ENCODE assay signal across 16 cellular contexts in genomic region chr14:51619551-51619950, GRCh38. TPM values are rescaled to one million over a fixed set of nuclear protein-coding genes. Genes with fewer than 3 reads are reported as not detected.
A peak's percentile ranks its signal among the peaks of the same experiment; 100 is the strongest.
DNase-seq lines count a peak whose midpoint lies in the region; ATAC-seq and TF ChIP-seq lines count a peak whose summit lies in the region.
"Had no signal": no experiment of that assay in that cellular context is flagged by ENCODE, and none has a peak within 500 bp of the region (broad histone marks: within the 10 kb centered on the region; RNA-seq: fewer than 3 reads in every experiment).

No MANE protein-coding gene starts in this region.

- H4K91ac ChIP-seq in IMR-90 (ENCODE audit: insufficient read depth, low read depth, low read length) = peak overlapping the region; percentile 5; the same call in 1 of the 2 replicates
- H4K91ac ChIP-seq in mesenchymal stem cell (ENCODE audit: low read length) = no peak overlapping the region

- TF ChIP-seq RAD21 in IMR-90 (IDR thresholded peaks at IDR 0.05; ENCODE audit: low read length) = no peak

- H3K23ac ChIP-seq in IMR-90 (ENCODE audit: low read depth, low read length) = peak overlapping the region; percentile 54; the same call in 1 of the 2 replicates
- no peak overlapping the region for H3K23ac ChIP-seq in mesenchymal stem cell (ENCODE audit: low read length in 2 of 2)

- peak; percentile 33 for ATAC-seq in IMR-90 (ENCODE audit: low read depth)
- no peak for ATAC-seq in HG03342 (IDR thresholded peaks at IDR 0.05; ENCODE audit: unreplicated experiment)
- ATAC-seq: GM23338, HCT116 had no signal

- no peak for TF ChIP-seq POLR2A in IMR-90 (IDR thresholded peaks at IDR 0.05; ENCODE audit: low read depth, low read length)

- H2AK5ac ChIP-seq in IMR-90 (ENCODE audit: low read depth, low read length) = no peak overlapping the region
- peak overlapping the region; percentile 81 for H2AK5ac ChIP-seq in mesenchymal stem cell (ENCODE audit: low read length, severe bottlenecking)

- CTCF ChIA-PET in IMR-90 (lab: Yijun Ruan, JAX) = interaction anchor here (0.6 to 1.1 kb wide), 2 partner anchors 57 to 208 kb away, joined by 3 read pairs; no protein-coding TSS in a partner anchor

- no peak overlapping the region for H2AK9ac ChIP-seq in IMR-90 (replicated peaks; ENCODE audit: low read depth, low read length, poor library complexity)

- 0 out of 4 replicates have a peak overlapping the region, but pooled peaks of 1 of the 2 experiments have one; percentile 15 for H4K8ac ChIP-seq in IMR-90 (ENCODE audit: low read depth in 2 of 2, low read length in 2 of 2)
- H4K8ac ChIP-seq in mesenchymal stem cell (ENCODE audit: low read length) = no peak overlapping the region

- H3K9me3 ChIP-seq in IMR-90 (ENCODE audit: control insufficient read depth, insufficient read depth, low read length) (no peaks in the 10 kb centered on the region), mesenchymal stem cell (ENCODE audit: control insufficient read depth, low read length) (no peaks in the 10 kb centered on the region)
- H3K9me3 ChIP-seq: Caco-2 had no signal

- H3K18ac ChIP-seq in IMR-90 (ENCODE audit: low read depth, low read length) (peak overlapping the region; percentile 57), mesenchymal stem cell (ENCODE audit: low read depth in 1 of 2, low read length in 2 of 2) (no peak overlapping the region)

- H3K36me3 ChIP-seq in IMR-90 (ENCODE audit: control insufficient read depth, insufficient read depth, low read length) (no peaks in the 10 kb centered on the region), mesenchymal stem cell (ENCODE audit: control insufficient read depth in 1 of 2, insufficient read depth in 2 of 2, low read depth in 1 of 2, low read length in 2 of 2) (no peaks in the 10 kb centered on the region)

- H4K5ac ChIP-seq in IMR-90 (ENCODE audit: low read depth, low read length) = peak overlapping the region; percentile 26; the same call in 1 of the 2 replicates

- peak overlapping the region; percentile 28 for H2BK20ac ChIP-seq in IMR-90 (ENCODE audit: low read depth, low read length)

- dilution Hi-C loops in IMR-90 (cut with HindIII; ENCODE audit: low sequenced_read_pairs, unreplicated experiment) = no loop called here

- H3K9ac ChIP-seq in IMR-90 (ENCODE audit: low read depth, low read length) = no peak overlapping the region
- H3K9ac ChIP-seq in mesenchymal stem cell (ENCODE audit: low read length) = no peak overlapping the region

- peak overlapping the region; percentile 15; the same call in 1 of the 2 replicates for H3K14ac ChIP-seq in IMR-90 (replicated peaks; ENCODE audit: low read depth, low read length)
- H3K14ac ChIP-seq in mesenchymal stem cell (ENCODE audit: low read length in 2 of 2) = no peak overlapping the region

- POLR2A ChIA-PET in IMR-90 (lab: Charles Lee; ENCODE audit: unreplicated experiment) = no interaction called here

- in situ Hi-C loops in IMR-90 (cut with MboI; ENCODE audit: low sequenced_read_pairs) = no loop called here

- no TSS peak for BruUV-seq in IMR-90 (replicated peaks; lab: Mats Ljungman, UMichigan)

- H2BK5ac ChIP-seq in IMR-90 (ENCODE audit: low read depth, low read length, poor library complexity, severe bottlenecking) (peak overlapping the region; percentile 35), mesenchymal stem cell (ENCODE audit: low read depth, low read length, poor library complexity, severe bottlenecking) (no peak overlapping the region)

- no peak overlapping the region for H3K56ac ChIP-seq in IMR-90 (ENCODE audit: extremely low read depth, insufficient read depth, low read length)

- H2BK15ac ChIP-seq in IMR-90 (ENCODE audit: low read depth, low read length) = peak overlapping the region; percentile 43; the same call in 1 of the 3 replicates
- H2BK15ac ChIP-seq in mesenchymal stem cell (ENCODE audit: low read depth, poor library complexity, severe bottlenecking) = no peak overlapping the region

- H3K4me3 ChIP-seq in IMR-90 (ENCODE audit: insufficient read depth, low read depth, low read length) (no peak overlapping the region), choroid plexus epithelial cell (ENCODE audit: low read depth, low read length) (no peak overlapping the region), mesenchymal stem cell (ENCODE audit: insufficient read depth in 1 of 2, low read depth in 1 of 2, low read length in 2 of 2) (no peak overlapping the region)
- H3K4me3 ChIP-seq: GM23338 had no signal

- H3K4ac ChIP-seq in IMR-90 (ENCODE audit: low read depth, low read length) (peak overlapping the region; percentile 37; the same call in 1 of the 2 replicates), mesenchymal stem cell (ENCODE audit: low read depth in 1 of 2, low read length in 2 of 2) (no peak overlapping the region)

- no peaks in the 10 kb centered on the region for H3K27me3 ChIP-seq in IMR-90 (ENCODE audit: control insufficient read depth, insufficient read depth, low read length)
- no peaks in the 10 kb centered on the region for H3K27me3 ChIP-seq in mesenchymal stem cell (ENCODE audit: control insufficient read depth in 1 of 2, insufficient read depth in 1 of 2, low read length in 2 of 2)

- intact Hi-C loops in IMR-90 (cut with micrococcal nuclease) = loop anchor here (2.0 kb wide), 1 partner anchor 19 kb away; no protein-coding TSS in a partner anchor

- no peak overlapping the region for H3K27ac ChIP-seq in IMR-90 (ENCODE audit: insufficient read depth, low read length)
- H3K27ac ChIP-seq in mesenchymal stem cell (ENCODE audit: low read length, poor library complexity, severe bottlenecking) = no peak overlapping the region
- H3K27ac ChIP-seq: C4-2B had no signal

- peaks cover 22% of the 10 kb centered on the region for H3K4me1 ChIP-seq in IMR-90 (ENCODE audit: control insufficient read depth, insufficient read depth, low read length)
- peaks cover 3% of the 10 kb centered on the region for H3K4me1 ChIP-seq in mesenchymal stem cell (ENCODE audit: control insufficient read depth, insufficient read depth, low read depth, low read length)

- H2BK12ac ChIP-seq in mesenchymal stem cell (ENCODE audit: low read length in 2 of 2) = no peak overlapping the region

- H3K79me1 ChIP-seq in IMR-90 (ENCODE audit: low read depth in 1 of 2, low read length in 2 of 2) = peaks cover 5 to 6% of the 10 kb centered on the region in 2 experiments
- H3K79me1 ChIP-seq in mesenchymal stem cell (replicated peaks; ENCODE audit: low read length, poor library complexity, severe bottlenecking) = peaks cover 3% of the 10 kb centered on the region

- H4K20me1 ChIP-seq in IMR-90 (ENCODE audit: insufficient read depth, low read length) = no peaks in the 10 kb centered on the region

- no peak overlapping the region for H2AFZ ChIP-seq in IMR-90 (replicated peaks; ENCODE audit: low read length, poor library complexity)
- no peak overlapping the region for H2AFZ ChIP-seq in mesenchymal stem cell (ENCODE audit: low read depth, low read length)
- H2AFZ ChIP-seq: GM23338 had no signal

- no CpG with 5 or more reads among the region's 4 CpGs for WGBS in IMR-90 (ENCODE audit: extremely low coverage in 2 of 2, insufficient read length in 1 of 2), 2 experiments
- WGBS in mesenchymal stem cell = 76% methylated on average over 4 of the region's 4 CpGs

- H2BK120ac ChIP-seq in IMR-90 (ENCODE audit: low read depth, low read length) (peak overlapping the region; percentile 32; the same call in 1 of the 2 replicates), mesenchymal stem cell (ENCODE audit: low read depth, low read length) (no peak overlapping the region)

- DNase-seq in IMR-90 = peak; percentile 73
- peak; percentile 37 for DNase-seq in choroid plexus epithelial cell (ENCODE audit: low read depth)
- no peak for DNase-seq in mesenchymal stem cell
- no peak for DNase-seq in NCI-H2196 (lab: John Stamatoyannopoulos, UW; ENCODE audit: unreplicated experiment)
- no peak for DNase-seq in activated CD4-positive, alpha-beta T cell treated with anti-CD3 and anti-CD28 coated beads, Interleukin-2, amount 50 U/mL, for 48 hours
- no peak for DNase-seq in stimulated activated CD4-positive, alpha-beta T cell treated with anti-CD3 and anti-CD28 coated beads, Interleukin-4, amount 100 ng/mL, for 4 hours
- DNase-seq: ACHN; AML-193; Caco-2; CD4-positive, alpha-beta T cell; KBM-7 had no signal

- peaks cover 11% of the 10 kb centered on the region; the same call in 1 of the 2 replicates for H3K9me1 ChIP-seq in IMR-90 (ENCODE audit: insufficient read depth, low read length)

- TF ChIP-seq CTCF in IMR-90 (conservative IDR thresholded peaks at IDR 0.05; ENCODE audit: low read depth, low read length) (no peak), choroid plexus epithelial cell (conservative IDR thresholded peaks at IDR 0.05; ENCODE audit: low read depth, low read length) (no peak)

- no peak overlapping the region for H3K4me2 ChIP-seq in IMR-90 (ENCODE audit: low read depth, low read length)
- no peak overlapping the region for H3K4me2 ChIP-seq in mesenchymal stem cell (ENCODE audit: low read length, poor library complexity, severe bottlenecking)
- H3K4me2 ChIP-seq: GM23338 had no signal

TF ChIP-seq in IMR-90, 13 proteins besides CTCF, POLR2A, EP300 and RAD21 (continues in another document):
- TF ChIP-seq CEBPB (IDR thresholded peaks at IDR 0.05; ENCODE audit: low read depth, low read length) = no peak
- no peak for TF ChIP-seq SMC3 (IDR thresholded peaks at IDR 0.05; ENCODE audit: low read depth, low read length)
- no peak for TF ChIP-seq MAFK (IDR thresholded peaks at IDR 0.05; ENCODE audit: low read depth, low read length)
- no peak for TF ChIP-seq CHD1 (IDR thresholded peaks at IDR 0.05; ENCODE audit: low read depth, low read length)
- TF ChIP-seq BHLHE40 (IDR thresholded peaks at IDR 0.05; ENCODE audit: low read depth, low read length) = no peak
- no peak for TF ChIP-seq USF2 (IDR thresholded peaks at IDR 0.05; ENCODE audit: low read depth, low read length)
- TF ChIP-seq NFE2L2 (IDR thresholded peaks at IDR 0.05; ENCODE audit: low read depth, low read length) = no peak
- no peak for TF ChIP-seq RCOR1 (IDR thresholded peaks at IDR 0.05; ENCODE audit: insufficient replicate concordance, low read length)
- no peak for TF ChIP-seq FOS (IDR thresholded peaks at IDR 0.05; ENCODE audit: low read depth, low read length)
- TF ChIP-seq RFX5 (IDR thresholded peaks at IDR 0.05; ENCODE audit: low read depth, low read length) = no peak
- no peak for TF ChIP-seq MAZ (IDR thresholded peaks at IDR 0.05; ENCODE audit: borderline replicate concordance, low read depth, low read length)

RNA-seq across cellular contexts. Expression of gene FRMD6, which starts 32.2 kb away (rescaled TPM):
- 620 and 682 TPM in 2 replicates for total RNA-seq in IMR-90 (2012; rRNA removed)
- 243 and 244 TPM in 2 replicates for polyA plus RNA-seq in IMR-90 (2012; rRNA removed)
- 129 and 270 TPM in 2 replicates for polyA plus RNA-seq in IMR-90 (2012; cell fraction: cytosol; rRNA removed)
- polyA plus RNA-seq in IMR-90 (2012; cell fraction: nucleus; rRNA removed; ENCODE audit: low replicate concordance) = 287 and 382 TPM in 2 replicates
- polyA plus RNA-seq in mesenchymal stem cell (2013, experiment 1 of 2) = 92.4 TPM
- polyA plus RNA-seq in mesenchymal stem cell (2013, experiment 2 of 2) = 92.2 TPM
- polyA plus RNA-seq: IgD-negative memory B cell had no signal

Comparison
In these comparisons a context has a peak if more than half of its experiments do, and no peak if none do; other contexts are left out.
1. DNase-seq: peak in IMR-90 (single experiment) and choroid plexus epithelial cell (single experiment); none in mesenchymal stem cell (single experiment), NCI-H2196 (single experiment), activated CD4-positive, alpha-beta T cell treated with anti-CD3 and anti-CD28 coated beads, Interleukin-2, amount 50 U/mL, for 48 hours (0 of 2) and stimulated activated CD4-positive, alpha-beta T cell treated with anti-CD3 and anti-CD28 coated beads, Interleukin-4, amount 100 ng/mL, for 4 hours (0 of 2).